ENCODE assay signal across 27 cellular contexts in genomic region chr2:46679761-46680160, GRCh38. TPM values are rescaled to one million over a fixed set of nuclear protein-coding genes. Genes with fewer than 3 reads are reported as not detected.
DNase-seq lines count a peak whose midpoint lies in the region; ATAC-seq and TF ChIP-seq lines count a peak whose summit lies in the region.
"Had no signal": no experiment of that assay in that cellular context is flagged by ENCODE, and none has a peak within 500 bp of the region (broad histone marks: within the 10 kb centered on the region; RNA-seq: fewer than 3 reads in every experiment).

No MANE protein-coding gene starts in this region.

- H3K27ac Mint-ChIP-seq in HFFc6: peak overlapping the region; percentile 77
- no peak overlapping the region for H3K27ac Mint-ChIP-seq in activated CD4-positive, alpha-beta memory T cell treated with anti-CD3 and anti-CD28 coated beads for 36 hours
- H3K27ac Mint-ChIP-seq: activated CD8-positive, alpha-beta T cell treated with anti-CD3 and anti-CD28 coated beads, Interleukin-2, amount 10 ng/mL, durations not matched to agents 7 days and 5 days; effector memory CD8-positive, alpha-beta T cell; natural killer cell; stimulated activated naive CD8-positive, alpha-beta T cell treated with anti-CD3 and anti-CD28 coated beads, Interleukin-15, Interleukin-2, amounts not matched to agents 100 ng/mL and 50 ng/mL, for 24 hours had no signal

- no peaks in the 10 kb centered on the region for H3K27me3 Mint-ChIP-seq in HFFc6 (ENCODE audit: insufficient read depth)
- H3K27me3 Mint-ChIP-seq in activated CD4-positive, alpha-beta memory T cell treated with anti-CD3 and anti-CD28 coated beads for 36 hours: peaks cover 10% of the 10 kb centered on the region

- peaks cover 65% of the 10 kb centered on the region for H3K4me1 Mint-ChIP-seq in HFFc6 (ENCODE audit: low read depth)
- no peaks in the 10 kb centered on the region for H3K4me1 Mint-ChIP-seq in activated CD4-positive, alpha-beta memory T cell treated with anti-CD3 and anti-CD28 coated beads for 36 hours (ENCODE audit: low read depth)
- H3K4me1 Mint-ChIP-seq: natural killer cell had no signal

- peaks cover 23% of the 10 kb centered on the region for H3K9me3 Mint-ChIP-seq in HFFc6
- H3K9me3 Mint-ChIP-seq in activated CD4-positive, alpha-beta memory T cell treated with anti-CD3 and anti-CD28 coated beads for 36 hours: peaks cover 8% of the 10 kb centered on the region
- H3K9me3 Mint-ChIP-seq: effector memory CD8-positive, alpha-beta T cell had no signal

- ATAC-seq in HG02763 (IDR thresholded peaks at IDR 0.05; ENCODE audit: unreplicated experiment): no peak
- ATAC-seq: activated CD8-positive, alpha-beta T cell treated with anti-CD3 and anti-CD28 coated beads, Interleukin-2, amount 10 ng/mL, durations not matched to agents 7 days and 5 days; effector memory CD8-positive, alpha-beta T cell; HCT116; natural killer cell had no signal

- no peak overlapping the region for H3K4me3 ChIP-seq in cardiac fibroblast (replicated peaks in 1 of 2; ENCODE audit: low read depth in 2 of 2, low read length in 2 of 2)
- H3K4me3 ChIP-seq: left ventricle myocardium inferior, ovary, skin epidermis, tibial artery had no signal

- peak overlapping the region; percentile 18 for H3K4me3 Mint-ChIP-seq in HFFc6
- H3K4me3 Mint-ChIP-seq in activated CD4-positive, alpha-beta memory T cell treated with anti-CD3 and anti-CD28 coated beads for 36 hours: no peak overlapping the region
- H3K4me3 Mint-ChIP-seq: activated CD8-positive, alpha-beta T cell treated with anti-CD3 and anti-CD28 coated beads, Interleukin-2, amount 10 ng/mL, durations not matched to agents 7 days and 5 days; effector memory CD8-positive, alpha-beta T cell; natural killer cell; stimulated activated naive CD8-positive, alpha-beta T cell treated with anti-CD3 and anti-CD28 coated beads, Interleukin-15, Interleukin-2, amounts not matched to agents 100 ng/mL and 50 ng/mL, for 24 hours had no signal

- no peak for TF ChIP-seq CTCF in HFFc6 (IDR thresholded peaks at IDR 0.05)
- no peak for TF ChIP-seq CTCF in cardiac fibroblast (IDR thresholded peaks at IDR 0.05; ENCODE audit: low read depth, low read length)

- intact Hi-C loops in activated CD4-positive, alpha-beta memory T cell treated with anti-CD3 and anti-CD28 coated beads for 36 hours (cut with micrococcal nuclease): no loop called here

- DNase-seq in AG08395 (ENCODE audit: low spot score) (peak; percentile 70), HFFc6 (peak; percentile 76), cardiac fibroblast (ENCODE audit: low read depth in 2 of 2) (peak; percentile 42 to 71), foreskin melanocyte (peak; percentile 68), GOT3 (lab: John Stamatoyannopoulos, UW) (no peak)
- DNase-seq in activated effector memory CD4-positive, alpha-beta T cell treated with anti-CD3 and anti-CD28 coated beads, Interleukin-2, amount 50 U/mL, for 16 hours: no peak
- no peak for DNase-seq in activated CD4-positive, alpha-beta memory T cell treated with anti-CD3 and anti-CD28 coated beads for 36 hours
- DNase-seq: 8988T; activated CD8-positive, alpha-beta T cell treated with anti-CD3 and anti-CD28 coated beads, Interleukin-2, amount 10 ng/mL, durations not matched to agents 7 days and 5 days; activated gamma-delta T cell; activated T-cell treated with anti-CD3 and anti-CD28 coated beads for 4 hours; BE2C; effector memory CD8-positive, alpha-beta T cell; KG1; left ventricle myocardium inferior; MM.1S; natural killer cell; NCI-H1417; NCI-H2081 treated with DMSO at 0.1 percent for 48 hours; NCI-H446; OCI-M1; ovary; tibial artery had no signal

- POLR2A ChIA-PET in activated CD4-positive, alpha-beta memory T cell treated with anti-CD3 and anti-CD28 coated beads for 36 hours (lab: Charles Lee): no interaction called here

- CTCF ChIA-PET in activated CD4-positive, alpha-beta memory T cell treated with anti-CD3 and anti-CD28 coated beads for 36 hours (lab: Charles Lee): interaction anchor here (1.5 kb wide), 1 partner anchor 10 kb away, joined by 3 read pairs; no protein-coding TSS in a partner anchor

- H3K36me3 Mint-ChIP-seq in HFFc6 (ENCODE audit: low read depth): peaks cover 34% of the 10 kb centered on the region
- peaks cover 4% of the 10 kb centered on the region for H3K36me3 Mint-ChIP-seq in activated CD4-positive, alpha-beta memory T cell treated with anti-CD3 and anti-CD28 coated beads for 36 hours

RNA-seq across cellular contexts. Expression of gene SOCS5, which starts 19.3 kb away (rescaled TPM):
- 10 to 100 TPM; 74.7 to 91.4 (median 87.9) TPM for total RNA-seq in HFFc6 (2021; fragmentation: NEBNext Ultra II Directional; extraction: Animal tissue kit (Norgen Biotek cat#: 25700))
- total RNA-seq in activated CD4-positive, alpha-beta memory T cell treated with anti-CD3 and anti-CD28 coated beads for 36 hours: 1 to 10 TPM; 5.8 TPM

Comparison
In these comparisons a context has a peak if more than half of its experiments do, and no peak if none do; other contexts are left out.
1. DNase-seq: peak in AG08395 (single experiment), HFFc6 (single experiment), cardiac fibroblast (2 of 2) and foreskin melanocyte (single experiment); none in activated effector memory CD4-positive, alpha-beta T cell treated with anti-CD3 and anti-CD28 coated beads, Interleukin-2, amount 50 U/mL, for 16 hours (single experiment), activated CD4-positive, alpha-beta memory T cell treated with anti-CD3 and anti-CD28 coated beads for 36 hours (single experiment) and GOT3 (single experiment).
2. RNA of gene SOCS5, which starts 19.3 kb away (total RNA-seq): 74.7 to 91.4 TPM in HFFc6; 5.8 TPM in activated CD4-positive, alpha-beta memory T cell treated with anti-CD3 and anti-CD28 coated beads for 36 hours; every median in the first group is over 10 times any median in the second.